19 cellular contexts compared by ENCODE assay signal in genomic region chr10:101453318-101453717, GRCh38.
"Had no signal": no experiment of that assay in that cellular context is flagged by ENCODE, and none has a peak within 500 bp of the region (broad histone marks: within the 10 kb centered on the region; RNA-seq: fewer than 3 reads in every experiment).

No MANE protein-coding gene starts in this region.

- H3K4me1 ChIP-seq: pancreas, right lobe of liver had no signal

- H3K4me3 ChIP-seq: cardiac muscle cell, dorsolateral prefrontal cortex, pancreas, right lobe of liver, spleen, thoracic aorta, upper lobe of left lung had no signal

- H3K27me3 Mint-ChIP-seq: activated naive CD8-positive, alpha-beta T cell; memory B cell; naive thymus-derived CD8-positive, alpha-beta T cell; stimulated activated naive B cell treated with anti-CD40 and anti-IgM and Interleukin-4, amounts not matched to agents 10 μg/mL and 1 μg/mL and 100 μg/mL, for 72 hours had no signal

- H3K4me3 Mint-ChIP-seq: activated naive CD8-positive, alpha-beta T cell; memory B cell; stimulated activated naive B cell treated with anti-CD40 and anti-IgM and Interleukin-4, amounts not matched to agents 10 μg/mL and 1 μg/mL and 100 μg/mL, for 72 hours had no signal

- H3K9me3 ChIP-seq: neutrophil, pancreas, right lobe of liver, spleen, thoracic aorta, upper lobe of left lung had no signal

- DNase-seq: activated CD4-positive, alpha-beta T cell treated with anti-CD3 and anti-CD28 coated beads, Interleukin-2, amount 50 U/mL, for 1 hour; activated CD4-positive, CD25-positive, alpha-beta regulatory T cell treated with anti-CD3 and anti-CD28 coated beads, Interleukin-2, amount 50 U/mL, for 72 hours; activated T-cell treated with anti-CD3 and anti-CD28 coated beads, Interleukin-2, amount 50 U/mL, for 72 hours; amygdala; dorsolateral prefrontal cortex; pancreas; right lobe of liver; spleen; stimulated activated CD4-positive, alpha-beta T cell treated with anti-CD3 and anti-CD28 coated beads, Interleukin-4, amount 100 ng/mL, for 4 hours; stimulated activated naive B cell treated with anti-CD40 and anti-IgM and Interleukin-4, amounts not matched to agents 10 μg/mL and 1 μg/mL and 100 μg/mL, for 72 hours; upper lobe of left lung had no signal

- H3K27ac Mint-ChIP-seq: activated naive CD8-positive, alpha-beta T cell; memory B cell; naive thymus-derived CD8-positive, alpha-beta T cell; stimulated activated naive B cell treated with anti-CD40 and anti-IgM and Interleukin-4, amounts not matched to agents 10 μg/mL and 1 μg/mL and 100 μg/mL, for 72 hours; T-helper 1 cell treated with Interleukin-12 subunit alpha and Interleukin-12 subunit beta and Interleukin-4 antibody, amounts not matched to agents 30 μg/mL and 1 μg/mL, for 36 hours had no signal

- H3K27me3 ChIP-seq: cardiac muscle cell, dorsolateral prefrontal cortex, pancreas, right lobe of liver, spleen, upper lobe of left lung had no signal

- H3K36me3 ChIP-seq: cardiac muscle cell, neutrophil, pancreas, right lobe of liver, spleen, thoracic aorta, upper lobe of left lung had no signal

- FAIRE-seq: pancreas had no signal

- H3K36me3 Mint-ChIP-seq: activated naive CD8-positive, alpha-beta T cell; memory B cell; naive thymus-derived CD8-positive, alpha-beta T cell; stimulated activated naive B cell treated with anti-CD40 and anti-IgM and Interleukin-4, amounts not matched to agents 10 μg/mL and 1 μg/mL and 100 μg/mL, for 72 hours had no signal

- ATAC-seq: pancreas; right lobe of liver; stimulated activated naive B cell treated with anti-CD40 and anti-IgM and Interleukin-4, amounts not matched to agents 10 μg/mL and 1 μg/mL and 100 μg/mL, for 72 hours had no signal

- H3K9me3 Mint-ChIP-seq: activated T-cell treated with anti-CD3 and anti-CD28 coated beads, Interleukin-2, amount 50 U/mL, for 72 hours; memory B cell; naive thymus-derived CD8-positive, alpha-beta T cell; stimulated activated naive B cell treated with anti-CD40 and anti-IgM and Interleukin-4, amounts not matched to agents 10 μg/mL and 1 μg/mL and 100 μg/mL, for 72 hours; T-helper 1 cell treated with Interleukin-12 subunit alpha and Interleukin-12 subunit beta and Interleukin-4 antibody, amounts not matched to agents 30 μg/mL and 1 μg/mL, for 36 hours had no signal

- H3K27ac ChIP-seq: cardiac muscle cell, dorsolateral prefrontal cortex, epithelial cell of prostate, neutrophil, pancreas, right lobe of liver, spleen, thoracic aorta, upper lobe of left lung had no signal
